In the genomic region with DNA sequence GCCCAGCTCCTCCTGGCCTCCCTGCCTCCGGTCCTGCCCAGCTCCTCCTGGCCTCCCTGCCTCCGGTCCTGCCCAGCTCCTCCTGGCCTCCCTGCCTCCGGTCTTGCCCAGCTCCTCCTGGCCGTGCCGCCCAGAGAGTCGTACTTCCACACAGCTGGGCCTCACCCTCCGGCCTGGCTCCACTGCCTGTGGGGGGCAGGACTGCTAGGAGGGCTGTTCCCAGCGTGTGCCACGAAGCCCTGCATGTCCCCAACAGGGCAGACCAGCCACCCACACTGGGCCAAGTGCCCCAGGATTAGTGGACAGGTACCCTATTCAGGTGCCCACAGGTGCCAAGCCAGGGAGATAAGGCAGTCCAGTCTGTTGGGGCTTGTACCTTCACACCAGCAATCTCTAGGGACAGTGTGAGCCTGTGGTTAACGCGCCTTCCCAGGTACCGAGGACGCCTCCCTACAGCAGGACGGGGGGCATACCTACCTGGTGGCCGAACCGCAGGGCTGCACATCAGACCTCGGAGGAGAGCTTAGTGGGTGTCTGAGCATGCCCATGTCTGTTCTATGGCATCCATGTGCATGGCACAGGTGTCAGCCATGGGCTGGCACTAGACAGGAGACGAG, we compare ENCODE assay signal across 2 cellular contexts.
TF ChIP-seq lines count a peak whose summit lies in the region.

No MANE protein-coding gene starts in this region.

TF ChIP-seq in IMR-90, 13 proteins besides CTCF, POLR2A, EP300 and RAD21:
- no peak for TF ChIP-seq FOS (IDR thresholded peaks at IDR 0.05; ENCODE audit: low read depth, low read length)
- no peak for TF ChIP-seq MAZ (IDR thresholded peaks at IDR 0.05; ENCODE audit: borderline replicate concordance, low read depth, low read length)
- TF ChIP-seq SMC3 (IDR thresholded peaks at IDR 0.05; ENCODE audit: low read depth, low read length): no peak
- no peak for TF ChIP-seq NFE2L2 (IDR thresholded peaks at IDR 0.05; ENCODE audit: low read depth, low read length)
- TF ChIP-seq, protein P1, sequence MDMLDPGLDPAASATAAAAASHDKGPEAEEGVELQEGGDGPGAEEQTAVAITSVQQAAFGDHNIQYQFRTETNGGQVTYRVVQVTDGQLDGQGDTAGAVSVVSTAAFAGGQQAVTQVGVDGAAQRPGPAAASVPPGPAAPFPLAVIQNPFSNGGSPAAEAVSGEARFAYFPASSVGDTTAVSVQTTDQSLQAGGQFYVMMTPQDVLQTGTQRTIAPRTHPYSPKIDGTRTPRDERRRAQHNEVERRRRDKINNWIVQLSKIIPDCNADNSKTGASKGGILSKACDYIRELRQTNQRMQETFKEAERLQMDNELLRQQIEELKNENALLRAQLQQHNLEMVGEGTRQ (IDR thresholded peaks at IDR 0.05; ENCODE audit: low read depth, low read length): no peak
- TF ChIP-seq MAFK (IDR thresholded peaks at IDR 0.05; ENCODE audit: low read depth, low read length): no peak
- no peak for TF ChIP-seq RCOR1 (IDR thresholded peaks at IDR 0.05; ENCODE audit: insufficient replicate concordance, low read length)
- no peak for TF ChIP-seq BHLHE40 (IDR thresholded peaks at IDR 0.05; ENCODE audit: low read depth, low read length)

TF ChIP-seq in HepG2, 621 proteins besides CTCF, POLR2A, EP300 and RAD21:
- TF ChIP-seq TRIM24 (CRISPR knock-in tag; IDR thresholded peaks at IDR 0.05): no peak
- TF ChIP-seq, protein P2, sequence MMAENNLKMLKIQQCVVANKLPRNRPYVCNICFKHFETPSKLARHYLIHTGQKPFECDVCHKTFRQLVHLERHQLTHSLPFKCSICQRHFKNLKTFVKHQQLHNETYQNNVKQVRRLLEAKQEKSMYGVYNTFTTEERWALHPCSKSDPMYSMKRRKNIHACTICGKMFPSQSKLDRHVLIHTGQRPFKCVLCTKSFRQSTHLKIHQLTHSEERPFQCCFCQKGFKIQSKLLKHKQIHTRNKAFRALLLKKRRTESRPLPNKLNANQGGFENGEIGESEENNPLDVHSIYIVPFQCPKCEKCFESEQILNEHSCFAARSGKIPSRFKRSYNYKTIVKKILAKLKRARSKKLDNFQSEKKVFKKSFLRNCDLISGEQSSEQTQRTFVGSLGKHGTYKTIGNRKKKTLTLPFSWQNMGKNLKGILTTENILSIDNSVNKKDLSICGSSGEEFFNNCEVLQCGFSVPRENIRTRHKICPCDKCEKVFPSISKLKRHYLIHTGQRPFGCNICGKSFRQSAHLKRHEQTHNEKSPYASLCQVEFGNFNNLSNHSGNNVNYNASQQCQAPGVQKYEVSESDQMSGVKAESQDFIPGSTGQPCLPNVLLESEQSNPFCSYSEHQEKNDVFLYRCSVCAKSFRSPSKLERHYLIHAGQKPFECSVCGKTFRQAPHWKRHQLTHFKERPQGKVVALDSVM (CRISPR knock-in tag; IDR thresholded peaks at IDR 0.05): peak; percentile 52; the same call in 1 of the 2 replicates
